In the genomic region with DNA sequence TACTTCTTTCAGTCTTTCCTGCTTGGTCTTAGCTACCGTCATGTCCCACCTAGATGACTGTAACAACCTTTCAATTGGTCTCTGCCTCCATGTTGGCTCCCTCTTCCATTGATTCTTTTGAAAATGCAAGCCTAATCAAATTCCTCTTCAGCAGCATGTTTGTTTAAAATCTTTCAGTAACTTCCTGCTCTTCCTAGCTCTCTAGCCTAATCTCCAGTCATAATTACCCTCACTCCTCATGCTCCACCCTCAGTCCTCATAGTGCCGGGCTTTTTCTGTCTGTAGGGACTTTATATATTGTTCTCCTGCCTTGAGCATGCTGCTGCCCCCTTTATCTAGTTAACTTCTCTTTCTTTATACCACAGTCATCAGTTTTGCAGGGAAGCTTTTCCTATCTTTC, we compare ENCODE assay signal across 15 cellular contexts. TPM values are rescaled to one million over a fixed set of nuclear protein-coding genes. Genes with fewer than 3 reads are reported as not detected.
DNase-seq lines count a peak whose midpoint lies in the region; TF ChIP-seq lines count a peak whose summit lies in the region.
"Had no signal": no experiment of that assay in that cellular context is flagged by ENCODE, and none has a peak within 500 bp of the region (broad histone marks: within the 10 kb centered on the region; RNA-seq: fewer than 3 reads in every experiment).

No MANE protein-coding gene starts in this region.

- no peaks in the 10 kb centered on the region for H3K27me3 ChIP-seq in fibroblast of lung (ENCODE audit: control insufficient read depth, insufficient read depth, low read length)
- no peaks in the 10 kb centered on the region for H3K27me3 ChIP-seq in osteoblast (ENCODE audit: insufficient read depth, low read length)

- H3K36me3 ChIP-seq in SK-N-MC (ENCODE audit: insufficient read depth, low read length) (no peaks in the 10 kb centered on the region), fibroblast of lung (ENCODE audit: control insufficient read depth, insufficient read depth, low read length) (no peaks in the 10 kb centered on the region), osteoblast (ENCODE audit: insufficient read depth, low read length) (no peaks in the 10 kb centered on the region)

- H2AFZ ChIP-seq in fibroblast of lung (ENCODE audit: low read length) (no peak overlapping the region), osteoblast (ENCODE audit: low read length) (no peak overlapping the region)

- H4K20me1 ChIP-seq in fibroblast of lung (ENCODE audit: control insufficient read depth, extremely low read depth, insufficient read depth, low read length): no peaks in the 10 kb centered on the region
- H4K20me1 ChIP-seq in osteoblast (ENCODE audit: insufficient read depth, low read length): peaks cover 31% of the 10 kb centered on the region

- peak; percentile 36 for DNase-seq in EH (ENCODE audit: low read depth)
- DNase-seq in SK-N-MC (ENCODE audit: low read depth, low spot score): no peak
- no peak for DNase-seq in fibroblast of lung (ENCODE audit: low read depth in 2 of 2)
- no peak for DNase-seq in osteoblast (ENCODE audit: insufficient read length, low spot score, missing footprints)
- no peak for DNase-seq in NCI-H2107 (lab: John Stamatoyannopoulos, UW)
- DNase-seq in NCI-H446 treated with DMSO at 0.1 percent for 48 hours (lab: John Stamatoyannopoulos, UW): no peak
- DNase-seq in activated CD4-positive, alpha-beta T cell treated with anti-CD3 and anti-CD28 coated beads, Interleukin-2, amount 50 U/mL, for 1 hour: no peak
- DNase-seq in SK-N-DZ (ENCODE audit: low spot score): no peak
- DNase-seq: AML-193; CD4-positive, CD25-positive, alpha-beta regulatory T cell; DMS79; NCI-H1436; NCI-H2029 treated with DMSO at 0.1 percent for 48 hours; NCI-H526 treated with DMSO at 0.1 percent for 48 hours; PC-3 had no signal

- no peak for TF ChIP-seq CTCF in fibroblast of lung (conservative IDR thresholded peaks at IDR 0.05 in 1 of 2, IDR thresholded peaks at IDR 0.05 in 1 of 2; ENCODE audit: low read depth in 1 of 2, low read length in 2 of 2)
- no peak for TF ChIP-seq CTCF in osteoblast (IDR thresholded peaks at IDR 0.05; ENCODE audit: extremely low read depth, low read depth, low read length)

- H3K79me2 ChIP-seq in fibroblast of lung (ENCODE audit: control insufficient read depth, insufficient read depth, low read length) (peaks cover 27% of the 10 kb centered on the region), osteoblast (ENCODE audit: insufficient read depth, low read length) (peaks cover 84% of the 10 kb centered on the region)

- H3K4me3 ChIP-seq in SK-N-MC (0 out of 2 replicates have a peak overlapping the region, but pooled peaks have one; percentile 11), fibroblast of lung (replicated peaks in 1 of 4; ENCODE audit: control extremely low read depth in 1 of 4, insufficient read depth in 1 of 4, low read depth in 3 of 4, low read length in 4 of 4) (no peak overlapping the region), osteoblast (ENCODE audit: insufficient read depth, low read length) (no peak overlapping the region)

- H3K4me1 ChIP-seq in fibroblast of lung (ENCODE audit: control insufficient read depth, extremely low read depth, insufficient read depth, low read length) (peaks cover 10% of the 10 kb centered on the region), osteoblast (ENCODE audit: insufficient read depth, low read length) (peaks cover 38% of the 10 kb centered on the region)

- H3K9me3 ChIP-seq in SK-N-MC (ENCODE audit: low read depth, low read length) (no peaks in the 10 kb centered on the region), fibroblast of lung (ENCODE audit: control insufficient read depth, insufficient read depth, low read depth, low read length) (no peaks in the 10 kb centered on the region), osteoblast (ENCODE audit: low read depth, low read length) (no peaks in the 10 kb centered on the region)

- H3K4me2 ChIP-seq in fibroblast of lung (ENCODE audit: extremely low read depth, insufficient read depth, low read length) (peak overlapping the region; percentile 23), osteoblast (ENCODE audit: insufficient read depth, low read length) (no peak overlapping the region)

- H3K27ac ChIP-seq in SK-N-MC: peak overlapping the region; percentile 4; the same call in 1 of the 2 replicates
- no peak overlapping the region for H3K27ac ChIP-seq in fibroblast of lung (ENCODE audit: insufficient read depth, low read length)
- peak overlapping the region; percentile 4 for H3K27ac ChIP-seq in osteoblast (ENCODE audit: low read depth, low read length)

- H3K9ac ChIP-seq in SK-N-MC (ENCODE audit: insufficient read length) (no peak overlapping the region), fibroblast of lung (ENCODE audit: insufficient read depth, low read length) (no peak overlapping the region)

RNA-seq across cellular contexts. Expression of gene SNX25, which starts 12.1 kb away (rescaled TPM):
- total RNA-seq in fibroblast of lung (29.0 and 32.9 TPM in 2 replicates), osteoblast (66.3 and 98.1 TPM in 2 replicates)
- 10.3 and 11.1 TPM in 2 replicates for polyA plus RNA-seq in fibroblast of lung
- polyA plus RNA-seq in fibroblast of lung (2012): 7.8 and 9.0 TPM in 2 replicates
- polyA minus RNA-seq in fibroblast of lung (ENCODE audit: low replicate concordance): 5.1 and 25.2 TPM in 2 replicates
- 7.5 and 8.8 TPM in 2 replicates for polyA plus RNA-seq in SK-N-DZ (2014; cell fraction: cytosol; rRNA removed)
- polyA plus RNA-seq in SK-N-DZ (2014; cell fraction: nucleus; rRNA removed): 8.7 and 10.4 TPM in 2 replicates

RNA-seq across cellular contexts. Expression of gene CFAP97, which starts 17.7 kb away (rescaled TPM):
- 39.3 and 42.1 TPM in 2 replicates for total RNA-seq in fibroblast of lung
- polyA plus RNA-seq in fibroblast of lung: 41.7 and 50.8 TPM in 2 replicates
- polyA plus RNA-seq in fibroblast of lung (2012): 20.6 and 22.6 TPM in 2 replicates
- polyA minus RNA-seq in fibroblast of lung (ENCODE audit: low replicate concordance): 3.3 and 5.6 TPM in 2 replicates
- total RNA-seq in osteoblast: 74.3 and 77.1 TPM in 2 replicates
- 18.7 and 21.0 TPM in 2 replicates for polyA plus RNA-seq in SK-N-DZ (2014; cell fraction: cytosol; rRNA removed)
- 6.9 and 8.7 TPM in 2 replicates for polyA plus RNA-seq in SK-N-DZ (2014; cell fraction: nucleus; rRNA removed)
